In genomic region chr9:70168521-70168920, GRCh38 we compare ENCODE assay signal across 18 cellular contexts.
"Had no signal": no experiment of that assay in that cellular context is flagged by ENCODE, and none has a peak within 500 bp of the region (broad histone marks: within the 10 kb centered on the region; RNA-seq: fewer than 3 reads in every experiment).

No MANE protein-coding gene starts in this region.

- DNase-seq: KBM-7, MV-4-11, NCI-H1048, NCI-H1105, NCI-H1417, NCI-H1436 treated with DMSO at 0.1 percent for 48 hours, NCI-H187, NCI-H2029, NCI-H2081 treated with DMSO at 0.1 percent for 48 hours, NCI-H226, NCI-H510A, NCI-H524 treated with DMSO at 0.1 percent for 48 hours, NCI-H774, PC-3, SHP77 had no signal

- H3K27ac ChIP-seq: RWPE1 had no signal

- H3K4me2 ChIP-seq: SK-N-SH had no signal

- H3K9ac ChIP-seq: SK-N-SH had no signal

- ATAC-seq: Panc1, PC-3 had no signal

- H3K9me3 ChIP-seq: SK-N-SH had no signal
